In genomic region chr16:5977329-5977728, GRCh38 we compare ENCODE assay signal across 20 cellular contexts.
"Had no signal": no experiment of that assay in that cellular context is flagged by ENCODE, and none has a peak within 500 bp of the region (broad histone marks: within the 10 kb centered on the region; RNA-seq: fewer than 3 reads in every experiment).

No MANE protein-coding gene starts in this region.

- H3K27ac ChIP-seq: dorsolateral prefrontal cortex, neutrophil, right atrium auricular region, sigmoid colon, skin epidermis, testis, tibial nerve had no signal

- H3K4me1 Mint-ChIP-seq: naive thymus-derived CD4-positive, alpha-beta T cell; stimulated activated naive B cell treated with anti-CD40 and anti-IgM and Interleukin-4, amounts not matched to agents 10 μg/mL and 1 μg/mL and 100 μg/mL, for 72 hours; stimulated activated naive CD8-positive, alpha-beta T cell treated with anti-CD3 and anti-CD28 coated beads, Interleukin-15, amount 100 ng/mL, for 72 hours had no signal

- H3K36me3 ChIP-seq: neutrophil, right atrium auricular region, sigmoid colon, tibial nerve had no signal

- H3K4me1 ChIP-seq: right atrium auricular region, sigmoid colon, testis, tibial nerve had no signal

- H3K9me3 Mint-ChIP-seq: nephron progenitor cell had no signal

- DNase-seq: cortex of kidney; dorsolateral prefrontal cortex; effector CD8-positive, alpha-beta T cell; foreskin melanocyte; head of caudate nucleus; hippocampal formation; mammary epithelial cell; naive thymus-derived CD4-positive, alpha-beta T cell; nephron progenitor cell; sigmoid colon; stimulated activated CD4-positive, alpha-beta T cell treated with anti-CD3 and anti-CD28 coated beads, Interleukin-2, amount 100 ng/mL, for 24 hours; stimulated activated CD4-positive, alpha-beta T cell treated with anti-CD3 and anti-CD28 coated beads, Interleukin-4, amount 100 ng/mL, for 4 hours; stimulated activated naive B cell treated with anti-CD40 and anti-IgM and Interleukin-4, amounts not matched to agents 10 μg/mL and 1 μg/mL and 100 μg/mL, for 72 hours; stimulated activated naive CD8-positive, alpha-beta T cell treated with anti-CD3 and anti-CD28 coated beads, Interleukin-15, amount 100 ng/mL, for 72 hours; testis had no signal

- ATAC-seq: left lobe of liver; naive thymus-derived CD4-positive, alpha-beta T cell; stimulated activated naive B cell treated with anti-CD40 and anti-IgM and Interleukin-4, amounts not matched to agents 10 μg/mL and 1 μg/mL and 100 μg/mL, for 72 hours; stimulated activated naive CD8-positive, alpha-beta T cell treated with anti-CD3 and anti-CD28 coated beads, Interleukin-15, amount 100 ng/mL, for 72 hours had no signal

- H3K36me3 Mint-ChIP-seq: naive thymus-derived CD4-positive, alpha-beta T cell; stimulated activated naive B cell treated with anti-CD40 and anti-IgM and Interleukin-4, amounts not matched to agents 10 μg/mL and 1 μg/mL and 100 μg/mL, for 72 hours had no signal

- H3K27ac Mint-ChIP-seq: naive thymus-derived CD4-positive, alpha-beta T cell; nephron progenitor cell; stimulated activated naive B cell treated with anti-CD40 and anti-IgM and Interleukin-4, amounts not matched to agents 10 μg/mL and 1 μg/mL and 100 μg/mL, for 72 hours; stimulated activated naive CD8-positive, alpha-beta T cell treated with anti-CD3 and anti-CD28 coated beads, Interleukin-15, amount 100 ng/mL, for 72 hours had no signal

- H3K27me3 Mint-ChIP-seq: naive thymus-derived CD4-positive, alpha-beta T cell; stimulated activated naive B cell treated with anti-CD40 and anti-IgM and Interleukin-4, amounts not matched to agents 10 μg/mL and 1 μg/mL and 100 μg/mL, for 72 hours had no signal

- H3K27me3 ChIP-seq: neutrophil, right atrium auricular region, sigmoid colon, testis, tibial nerve had no signal

- H3K9me3 ChIP-seq: neutrophil, right atrium auricular region, testis had no signal

- H3K4me3 ChIP-seq: dorsolateral prefrontal cortex, right atrium auricular region, sigmoid colon, skin epidermis, testis, tibial nerve had no signal

- H3K4me3 Mint-ChIP-seq: naive thymus-derived CD4-positive, alpha-beta T cell; nephron progenitor cell; stimulated activated naive B cell treated with anti-CD40 and anti-IgM and Interleukin-4, amounts not matched to agents 10 μg/mL and 1 μg/mL and 100 μg/mL, for 72 hours; stimulated activated naive CD8-positive, alpha-beta T cell treated with anti-CD3 and anti-CD28 coated beads, Interleukin-15, amount 100 ng/mL, for 72 hours had no signal
